17 cellular contexts compared by ENCODE assay signal in genomic region chr6:155078331-155078745, GRCh38.
DNase-seq lines count a peak whose midpoint lies in the region; ATAC-seq and TF ChIP-seq lines count a peak whose summit lies in the region.
"Had no signal": no experiment of that assay in that cellular context is flagged by ENCODE, and none has a peak within 500 bp of the region (broad histone marks: within the 10 kb centered on the region; RNA-seq: fewer than 3 reads in every experiment).

No MANE protein-coding gene starts in this region.

- TF ChIP-seq CTCF in brain (conservative IDR thresholded peaks at IDR 0.05) = no peak
- TF ChIP-seq CTCF in osteoblast (IDR thresholded peaks at IDR 0.05; ENCODE audit: extremely low read depth, low read depth, low read length) = no peak

- H3K4me2 ChIP-seq in osteoblast (ENCODE audit: insufficient read depth, low read length) = no peak overlapping the region

- H2AFZ ChIP-seq in osteoblast (ENCODE audit: low read length) = peak overlapping the region; percentile 33
- H2AFZ ChIP-seq: parathyroid adenoma had no signal

- CTCF ChIA-PET in activated CD4-positive, alpha-beta T cell treated with anti-CD3 and anti-CD28 coated beads, Interleukin-2, amount 10 ng/mL, durations not matched to agents 7 days and 5 days (lab: Charles Lee) = no interaction called here

- H3K9me3 Mint-ChIP-seq in brain (peaks cover 0 to 2% (median 0%) of the 10 kb centered on the region in 5 experiments), immature natural killer cell (no peaks in the 10 kb centered on the region)
- no peaks in the 10 kb centered on the region for H3K9me3 Mint-ChIP-seq in activated CD4-positive, alpha-beta T cell treated with anti-CD3 and anti-CD28 coated beads, Interleukin-2, amount 10 ng/mL, durations not matched to agents 7 days and 5 days
- H3K9me3 Mint-ChIP-seq: activated T-cell treated with anti-CD3 and anti-CD28 coated beads, Interleukin-2, amount 50 U/mL, for 24 hours had no signal

- DNase-seq in ELF-1 (ENCODE audit: low read depth, low spot score) (peak; percentile 54), NOMO-1 treated with DMSO at 0.1 percent for 48 hours (lab: John Stamatoyannopoulos, UW; ENCODE audit: unreplicated experiment) (peak; percentile 61), osteoblast (ENCODE audit: insufficient read length, low spot score, missing footprints) (no peak), immature natural killer cell (no peak), DMS153 (lab: John Stamatoyannopoulos, UW) (no peak)
- DNase-seq in activated CD4-positive, alpha-beta T cell treated with anti-CD3 and anti-CD28 coated beads, Interleukin-2, amount 10 ng/mL, durations not matched to agents 7 days and 5 days = no peak
- DNase-seq: activated T-cell treated with anti-CD3 and anti-CD28 coated beads, Interleukin-2, amount 50 U/mL, for 24 hours; C1 segment of cervical spinal cord; effector CD4-positive, alpha-beta T cell; GDM1; head of caudate nucleus; stimulated activated naive CD4-positive, alpha-beta T cell had no signal

- peaks cover 5% of the 10 kb centered on the region for H3K4me1 ChIP-seq in osteoblast (ENCODE audit: insufficient read depth, low read length)
- H3K4me1 ChIP-seq: parathyroid adenoma had no signal

- no peaks in the 10 kb centered on the region for H3K36me3 ChIP-seq in osteoblast (ENCODE audit: insufficient read depth, low read length)

- H4K20me1 ChIP-seq in osteoblast (ENCODE audit: insufficient read depth, low read length) = no peaks in the 10 kb centered on the region

- ATAC-seq in GM19452 (IDR thresholded peaks at IDR 0.05; ENCODE audit: unreplicated experiment) = no peak
- ATAC-seq: Right ventricle myocardium inferior had no signal

- H3K9me3 ChIP-seq in osteoblast (ENCODE audit: low read depth, low read length) = no peaks in the 10 kb centered on the region

- H3K4me3 ChIP-seq in osteoblast (ENCODE audit: insufficient read depth, low read length) = no peak overlapping the region
- H3K4me3 ChIP-seq: lung had no signal

- H3K27ac Mint-ChIP-seq in brain = peak overlapping the region in 4 of 5 experiments; percentile 1 to 53 (median 32)
- no peak overlapping the region for H3K27ac Mint-ChIP-seq in immature natural killer cell
- H3K27ac Mint-ChIP-seq in activated CD4-positive, alpha-beta T cell treated with anti-CD3 and anti-CD28 coated beads, Interleukin-2, amount 10 ng/mL, durations not matched to agents 7 days and 5 days = no peak overlapping the region
- H3K27ac Mint-ChIP-seq: activated T-cell treated with anti-CD3 and anti-CD28 coated beads, Interleukin-2, amount 50 U/mL, for 24 hours had no signal

- no peaks in the 10 kb centered on the region for H3K79me2 ChIP-seq in osteoblast (ENCODE audit: insufficient read depth, low read length)
- H3K79me2 ChIP-seq: parathyroid adenoma had no signal

- H3K4me1 Mint-ChIP-seq in brain = peaks cover 50% of the 10 kb centered on the region
- peaks cover 0 to 6% of the 10 kb centered on the region in 2 donors for H3K4me1 Mint-ChIP-seq in immature natural killer cell
- peaks cover 30% of the 10 kb centered on the region for H3K4me1 Mint-ChIP-seq in activated CD4-positive, alpha-beta T cell treated with anti-CD3 and anti-CD28 coated beads, Interleukin-2, amount 10 ng/mL, durations not matched to agents 7 days and 5 days

- H3K27me3 Mint-ChIP-seq in brain = peaks cover 4% of the 10 kb centered on the region
- H3K27me3 Mint-ChIP-seq in immature natural killer cell (ENCODE audit: low read depth in 3 of 3) = peaks cover 0 to 5% (median 0%) of the 10 kb centered on the region in 3 donors
- no peaks in the 10 kb centered on the region for H3K27me3 Mint-ChIP-seq in activated CD4-positive, alpha-beta T cell treated with anti-CD3 and anti-CD28 coated beads, Interleukin-2, amount 10 ng/mL, durations not matched to agents 7 days and 5 days

- no peaks in the 10 kb centered on the region for H3K27me3 ChIP-seq in osteoblast (ENCODE audit: insufficient read depth, low read length)

- H3K36me3 Mint-ChIP-seq in brain (peaks cover 5% of the 10 kb centered on the region), immature natural killer cell (no peaks in the 10 kb centered on the region)
- H3K36me3 Mint-ChIP-seq in activated CD4-positive, alpha-beta T cell treated with anti-CD3 and anti-CD28 coated beads, Interleukin-2, amount 10 ng/mL, durations not matched to agents 7 days and 5 days (ENCODE audit: low read depth) = no peaks in the 10 kb centered on the region

- H3K4me3 Mint-ChIP-seq in brain (no peak overlapping the region), immature natural killer cell (no peak overlapping the region)
- H3K4me3 Mint-ChIP-seq in activated CD4-positive, alpha-beta T cell treated with anti-CD3 and anti-CD28 coated beads, Interleukin-2, amount 10 ng/mL, durations not matched to agents 7 days and 5 days = no peak overlapping the region
- H3K4me3 Mint-ChIP-seq: activated T-cell treated with anti-CD3 and anti-CD28 coated beads, Interleukin-2, amount 50 U/mL, for 24 hours had no signal

- POLR2A ChIA-PET in activated CD4-positive, alpha-beta T cell treated with anti-CD3 and anti-CD28 coated beads, Interleukin-2, amount 10 ng/mL, durations not matched to agents 7 days and 5 days (lab: Charles Lee) = no interaction called here

- H3K27ac ChIP-seq in osteoblast (ENCODE audit: low read depth, low read length) = peak overlapping the region; percentile 49
- H3K27ac ChIP-seq: parathyroid adenoma had no signal

Comparison
In these comparisons a context has a peak if more than half of its experiments do, and no peak if none do; other contexts are left out.
1. DNase-seq: peak in ELF-1 (single experiment) and NOMO-1 treated with DMSO at 0.1 percent for 48 hours (single experiment); none in osteoblast (single experiment), immature natural killer cell (0 of 3), activated CD4-positive, alpha-beta T cell treated with anti-CD3 and anti-CD28 coated beads, Interleukin-2, amount 10 ng/mL, durations not matched to agents 7 days and 5 days (single experiment) and DMS153 (single experiment).
2. H3K27ac Mint-ChIP-seq: peak in brain (4 of 5); none in immature natural killer cell (0 of 6) and activated CD4-positive, alpha-beta T cell treated with anti-CD3 and anti-CD28 coated beads, Interleukin-2, amount 10 ng/mL, durations not matched to agents 7 days and 5 days (single experiment).